Comparison of ENCODE assay signal across 26 cellular contexts in the genomic region with DNA sequence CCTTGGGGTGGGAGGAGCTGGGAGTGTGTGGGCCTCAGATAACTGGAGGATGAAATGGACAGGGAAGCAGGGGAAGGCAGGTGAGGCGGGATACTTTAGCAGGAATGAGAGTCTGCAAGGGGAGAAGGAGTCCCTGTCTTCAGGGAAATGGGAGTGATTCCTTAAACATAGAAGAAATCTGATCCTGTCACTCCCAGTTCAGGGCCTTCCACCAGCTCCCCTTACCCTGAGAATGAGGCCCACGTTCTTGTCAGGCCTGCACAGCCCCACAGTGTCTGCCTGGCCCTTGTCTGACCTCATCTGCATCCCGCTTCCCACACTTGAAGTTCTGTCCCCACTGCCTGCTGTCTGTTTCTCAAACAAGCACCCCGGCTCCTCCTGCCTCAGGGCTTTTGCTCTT. TPM values are rescaled to one million over a fixed set of nuclear protein-coding genes. Genes with fewer than 3 reads are reported as not detected.
"Had no signal": no experiment of that assay in that cellular context is flagged by ENCODE, and none has a peak within 500 bp of the region (broad histone marks: within the 10 kb centered on the region; RNA-seq: fewer than 3 reads in every experiment).

No MANE protein-coding gene starts in this region.

- H3K27ac ChIP-seq: neural progenitor cell, right lobe of liver had no signal

- FAIRE-seq: colon, endothelial cell of umbilical vein, islet of Langerhans, small intestine, TTC549 had no signal

- H3K27me3 Mint-ChIP-seq: activated naive CD8-positive, alpha-beta T cell had no signal

- H3K27ac Mint-ChIP-seq: activated naive CD8-positive, alpha-beta T cell; neural progenitor cell; T-helper 2 cell treated with Interferon-gamma antibody and Interleukin-4, amounts not matched to agents 5 μg/mL and 100 μg/mL, for 36 hours had no signal

- DNase-seq: activated CD4-positive, alpha-beta T cell treated with anti-CD3 and anti-CD28 coated beads, Interleukin-2, amount 50 U/mL, for 4 hours; activated gamma-delta T cell treated with Interleukin-2 at 50 U/mL for 16 hours; amniotic stem cell; effector CD4-positive, alpha-beta T cell; foreskin fibroblast; hippocampal formation; left colon; small intestine; stimulated activated CD4-positive, alpha-beta T cell treated with anti-CD3 and anti-CD28 coated beads, Interleukin-15, amount 100 ng/mL, for 24 hours; stimulated activated CD4-positive, alpha-beta T cell treated with anti-CD3 and anti-CD28 coated beads, Interleukin-4, amount 100 ng/mL, for 1 hour had no signal

- ATAC-seq: left colon had no signal

- H3K9me3 ChIP-seq: right lobe of liver had no signal

- H3K9me3 Mint-ChIP-seq: neural progenitor cell; T-helper 2 cell treated with Interferon-gamma antibody and Interleukin-4, amounts not matched to agents 5 μg/mL and 100 μg/mL, for 36 hours had no signal

- H3K4me3 Mint-ChIP-seq: activated naive CD8-positive, alpha-beta T cell; neural progenitor cell; T-helper 2 cell treated with Interferon-gamma antibody and Interleukin-4, amounts not matched to agents 5 μg/mL and 100 μg/mL, for 36 hours had no signal

- H3K4me2 ChIP-seq: neural progenitor cell had no signal

- H3K36me3 ChIP-seq: neural progenitor cell had no signal

- H3K27me3 ChIP-seq: neural progenitor cell, right lobe of liver had no signal

- H2AFZ ChIP-seq: neural progenitor cell had no signal

- H3K4me1 ChIP-seq: neural progenitor cell had no signal

- H3K9ac ChIP-seq: neural progenitor cell had no signal

- H3K4me3 ChIP-seq: neural progenitor cell, right lobe of liver had no signal

RNA-seq across cellular contexts. Expression of gene LRP1-AS, which starts 12.6 kb away (rescaled TPM):
- total RNA-seq: activated CD8-positive, alpha-beta memory T cell treated with anti-CD3 and anti-CD28 coated beads for 36 hours; cardiac septum; endothelial cell of umbilical vein; left colon; lung microvascular endothelial cell; mononuclear cell; osteocyte; pulmonary artery endothelial cell; right lobe of liver; ureter had no signal
- polyA plus RNA-seq: endothelial cell of umbilical vein, thymus had no signal

RNA-seq across cellular contexts. Expression of gene NXPH4, which starts 56.6 kb away (rescaled TPM):
- total RNA-seq: endothelial cell of umbilical vein, left colon, mononuclear cell, ureter had no signal
